ENCODE assay signal across 15 cellular contexts in genomic region chr1:14866841-14867626, GRCh38.
"Had no signal": no experiment of that assay in that cellular context is flagged by ENCODE, and none has a peak within 500 bp of the region (broad histone marks: within the 10 kb centered on the region; RNA-seq: fewer than 3 reads in every experiment).

No MANE protein-coding gene starts in this region.

- H3K4me3 Mint-ChIP-seq: activated CD4-positive, alpha-beta T cell treated with anti-CD3 and anti-CD28 coated beads for 36 hours; activated CD8-positive, alpha-beta T cell treated with anti-CD3 and anti-CD28 coated beads, Interleukin-2, amount 10 ng/mL, durations not matched to agents 7 days and 5 days had no signal

- H3K27me3 ChIP-seq: breast epithelium, esophagus muscularis mucosa, left lung, ovary, uterus had no signal

- H3K27ac Mint-ChIP-seq: activated CD4-positive, alpha-beta T cell treated with anti-CD3 and anti-CD28 coated beads for 36 hours; activated CD8-positive, alpha-beta T cell treated with anti-CD3 and anti-CD28 coated beads, Interleukin-2, amount 10 ng/mL, durations not matched to agents 7 days and 5 days had no signal

- DNase-seq: activated CD4-positive, alpha-beta T cell treated with anti-CD3 and anti-CD28 coated beads for 36 hours; activated CD8-positive, alpha-beta memory T cell treated with anti-CD3 and anti-CD28 coated beads, Interleukin-2, amount 50 U/mL, for 48 hours; activated CD8-positive, alpha-beta T cell treated with anti-CD3 and anti-CD28 coated beads, Interleukin-2, amount 10 ng/mL, durations not matched to agents 7 days and 5 days; activated naive CD4-positive, alpha-beta T cell; aorta; glutamatergic neuron; left lung; mesendoderm; ovary; stimulated activated CD4-positive, alpha-beta T cell treated with anti-CD3 and anti-CD28 coated beads, Interleukin-4, amount 100 ng/mL, for 4 hours; uterus had no signal

- ATAC-seq: activated CD4-positive, alpha-beta T cell treated with anti-CD3 and anti-CD28 coated beads for 36 hours; activated CD8-positive, alpha-beta T cell treated with anti-CD3 and anti-CD28 coated beads, Interleukin-2, amount 10 ng/mL, durations not matched to agents 7 days and 5 days; left lung had no signal

- H3K27ac ChIP-seq: breast epithelium, esophagus muscularis mucosa, left lung, ovary, skin epidermis, uterus, VCaP had no signal

- H3K4me3 ChIP-seq: breast epithelium, esophagus muscularis mucosa, left lung, ovary, skin epidermis, uterus had no signal

- H3K4me1 Mint-ChIP-seq: activated CD4-positive, alpha-beta T cell treated with anti-CD3 and anti-CD28 coated beads for 36 hours had no signal

- H3K36me3 ChIP-seq: breast epithelium, esophagus muscularis mucosa, left lung, ovary, uterus had no signal

- H3K9me3 ChIP-seq: breast epithelium, esophagus muscularis mucosa, left lung, ovary, uterus had no signal

- H3K4me1 ChIP-seq: breast epithelium, esophagus muscularis mucosa, left lung, uterus had no signal
